1 cellular context compared by ENCODE assay signal in genomic region chr3:11035757-11036505, GRCh38.
TF ChIP-seq lines count a peak whose summit lies in the region.

No MANE protein-coding gene starts in this region.

TF ChIP-seq in HEK293, 187 proteins besides CTCF, POLR2A, EP300 and RAD21 (continued from another document):
- no peak for TF ChIP-seq ZNF645 (tag by site-specific recombination; IDR thresholded peaks at IDR 0.05)
